8 cellular contexts compared by ENCODE assay signal in genomic region chr2:214810670-214811069, GRCh38. TPM values are rescaled to one million over a fixed set of nuclear protein-coding genes. Genes with fewer than 3 reads are reported as not detected.
DNase-seq lines count a peak whose midpoint lies in the region; ATAC-seq and TF ChIP-seq lines count a peak whose summit lies in the region.

No MANE protein-coding gene starts in this region.

- WGBS in esophagus muscularis mucosa, result 59% methylated on average over 15 of the region's 15 CpGs
- WGBS in psoas muscle, 3 donors, result 61 to 66% (median 65%) methylated on average over 15 of the region's 15 CpGs

- ATAC-seq in psoas muscle, result no peak
- no peak for ATAC-seq in HG03520 (IDR thresholded peaks at IDR 0.05; ENCODE audit: unreplicated experiment)

- no peaks in the 10 kb centered on the region for H3K36me3 ChIP-seq in GM06990 (ENCODE audit: control insufficient read depth, insufficient read depth, low read length)
- H3K36me3 ChIP-seq in NT2/D1 (ENCODE audit: insufficient read depth, insufficient read length, low read length), result peaks cover 6% of the 10 kb centered on the region
- H3K36me3 ChIP-seq in esophagus muscularis mucosa, result no peaks in the 10 kb centered on the region
- H3K36me3 ChIP-seq in psoas muscle (ENCODE audit: insufficient read depth in 1 of 2, low read depth in 1 of 2), result no peaks in the 10 kb centered on the region

- H3K4me3 ChIP-seq in GM06990 (replicated peaks; ENCODE audit: low read depth, low read length) (peak overlapping the region; percentile 63), NT2/D1 (ENCODE audit: insufficient read length, low read depth) (peak overlapping the region; percentile 35), esophagus muscularis mucosa (peak overlapping the region; percentile 59 to 79 (median 72)), psoas muscle (peak overlapping the region; percentile 74)

- H3K9ac ChIP-seq in NT2/D1 (ENCODE audit: insufficient read length, low read depth), result peak overlapping the region; percentile 57

- TF ChIP-seq POLR2A in esophagus muscularis mucosa (IDR thresholded peaks at IDR 0.05; ENCODE audit: low read depth), result no peak

- H3K27me3 ChIP-seq in GM06990 (replicated peaks; ENCODE audit: control insufficient read depth, insufficient read depth, low read length) (no peaks in the 10 kb centered on the region), NT2/D1 (ENCODE audit: insufficient read depth, insufficient read length) (peaks cover 8% of the 10 kb centered on the region), esophagus muscularis mucosa (no peaks in the 10 kb centered on the region), psoas muscle (ENCODE audit: insufficient read depth in 3 of 3, low read length in 2 of 3) (no peaks in the 10 kb centered on the region)

- intact Hi-C loops in esophagus muscularis mucosa (cut with DNase I) (no loop called here), psoas muscle (cut with DNase I) (no loop called here)

- H3K27ac ChIP-seq in esophagus muscularis mucosa (replicated peaks in 1 of 4) (peak overlapping the region; percentile 86 to 94 (median 90)), psoas muscle (peak overlapping the region; percentile 83)

- H3K9me3 ChIP-seq in NT2/D1 (ENCODE audit: insufficient read depth, low read length) (no peaks in the 10 kb centered on the region), esophagus muscularis mucosa (no peaks in the 10 kb centered on the region), psoas muscle (no peaks in the 10 kb centered on the region)

- DNase-seq in GM06990 (ENCODE audit: extremely low read depth, insufficient read length) (peak; percentile 14), NT2/D1 (ENCODE audit: low read depth, low spot score) (no peak), esophagus muscularis mucosa (ENCODE audit: extremely low spot score) (no peak), psoas muscle (peak in 1 of 2 donors; percentile 12), occipital lobe (lab: John Stamatoyannopoulos, UW) (no peak), UCSD-AML1 (lab: John Stamatoyannopoulos, UW; ENCODE audit: unreplicated experiment) (no peak)
- DNase-seq in activated CD4-positive, alpha-beta T cell treated with anti-CD3 and anti-CD28 coated beads for 4 hours, result no peak

- TF ChIP-seq EP300 in esophagus muscularis mucosa (IDR thresholded peaks at IDR 0.05), result no peak

- H3K4me1 ChIP-seq in NT2/D1 (ENCODE audit: insufficient read depth, insufficient read length) (peaks cover 5% of the 10 kb centered on the region), esophagus muscularis mucosa (peaks cover 14 to 28% (median 26%) of the 10 kb centered on the region in 4 donors), psoas muscle (peaks cover 19% of the 10 kb centered on the region)

- TF ChIP-seq CTCF in GM06990 (IDR thresholded peaks at IDR 0.05; ENCODE audit: insufficient read depth, low read length, poor library complexity, severe bottlenecking), result no peak
- TF ChIP-seq CTCF in esophagus muscularis mucosa (IDR thresholded peaks at IDR 0.05), result no peak
- TF ChIP-seq CTCF in psoas muscle (IDR thresholded peaks at IDR 0.05), result no peak

RNA-seq across cellular contexts. Expression of gene BARD1, which starts 1.2 kb away (rescaled TPM):
- total RNA-seq in esophagus muscularis mucosa (10 to 100 TPM; 14.9 to 24.1 (median 19.6) TPM), psoas muscle (1 to 10 TPM; 6.0 to 9.6 (median 8.3) TPM), occipital lobe (87.8 TPM)
- polyA plus RNA-seq in psoas muscle, result 1 to 10 TPM; 1.3 to 2.3 (median 1.4) TPM
